ENCODE assay signal across 8 cellular contexts in genomic region chr19:21020298-21021227, GRCh38. TPM values are rescaled to one million over a fixed set of nuclear protein-coding genes. Genes with fewer than 3 reads are reported as not detected.
DNase-seq lines count a peak whose midpoint lies in the region; ATAC-seq, FAIRE-seq and TF ChIP-seq lines count a peak whose summit lies in the region.

Gene ZNF430, plus strand, starts transcription at chr19:21020657. Its CDS starts 144 bp downstream, at chr19:21020801.

- no peak for TF ChIP-seq CTCF in nephron progenitor cell (IDR thresholded peaks at IDR 0.05)

- DNase-seq in EL (peak; percentile 96), H54 (ENCODE audit: insufficient read length, low spot score) (peak; percentile 57), M059J (ENCODE audit: low read depth) (peak; percentile 97), SHP77 (lab: John Stamatoyannopoulos, UW) (peak; percentile 98 to 99), fibroblast of the conjunctiva (ENCODE audit: low read depth) (peak; percentile 84), nephron progenitor cell (peak; percentile 90)
- peak; percentile 89 for DNase-seq in activated effector memory CD4-positive, alpha-beta T cell treated with Interleukin-2 at 50 U/mL for 16 hours
- peak; percentile 91 to 97 for DNase-seq in stimulated activated naive CD8-positive, alpha-beta T cell treated with anti-CD3 and anti-CD28 coated beads, Interleukin-15, amount 100 ng/mL, for 72 hours

- H3K27ac Mint-ChIP-seq in nephron progenitor cell: peak within 1 kb of the TSS; percentile 100
- peak within 1 kb of the TSS; percentile 100 for H3K27ac Mint-ChIP-seq in stimulated activated naive CD8-positive, alpha-beta T cell treated with anti-CD3 and anti-CD28 coated beads, Interleukin-15, amount 100 ng/mL, for 72 hours

- TF ChIP-seq POLR2A in H54 (IDR thresholded peaks at IDR 0.05; ENCODE audit: low read depth, low read length): peak; percentile 72

- H3K27me3 Mint-ChIP-seq in nephron progenitor cell (ENCODE audit: low read depth, poor library complexity): peaks cover 4% of the 10 kb centered on the region
- no peaks in the 10 kb centered on the region for H3K27me3 Mint-ChIP-seq in stimulated activated naive CD8-positive, alpha-beta T cell treated with anti-CD3 and anti-CD28 coated beads, Interleukin-15, amount 100 ng/mL, for 72 hours

- ATAC-seq in stimulated activated naive CD8-positive, alpha-beta T cell treated with anti-CD3 and anti-CD28 coated beads, Interleukin-15, amount 100 ng/mL, for 72 hours: peak; percentile 96

- H3K9me3 Mint-ChIP-seq in nephron progenitor cell: peaks cover under 1% of the 10 kb centered on the region
- no peaks in the 10 kb centered on the region for H3K9me3 Mint-ChIP-seq in stimulated activated naive CD8-positive, alpha-beta T cell treated with anti-CD3 and anti-CD28 coated beads, Interleukin-15, amount 100 ng/mL, for 72 hours

- peaks cover 40% of the 10 kb centered on the region for H3K4me1 Mint-ChIP-seq in nephron progenitor cell
- H3K4me1 Mint-ChIP-seq in stimulated activated naive CD8-positive, alpha-beta T cell treated with anti-CD3 and anti-CD28 coated beads, Interleukin-15, amount 100 ng/mL, for 72 hours: peaks cover 42% of the 10 kb centered on the region

- FAIRE-seq in H54 (lab: Jason Lieb, UNC): peak; percentile 95

- peak within 1 kb of the TSS; percentile 99 for H3K4me3 Mint-ChIP-seq in nephron progenitor cell
- peak within 1 kb of the TSS; percentile 100 for H3K4me3 Mint-ChIP-seq in stimulated activated naive CD8-positive, alpha-beta T cell treated with anti-CD3 and anti-CD28 coated beads, Interleukin-15, amount 100 ng/mL, for 72 hours

- peaks cover 36% of the 10 kb centered on the region for H3K36me3 Mint-ChIP-seq in nephron progenitor cell (ENCODE audit: low read depth)

RNA-seq across cellular contexts. Expression of gene ZNF430, which starts in this region (rescaled TPM):
- total RNA-seq in M059J (2014; rRNA removed; shearing (Covaris generic)): 15.3 and 21.6 TPM in 2 replicates

Comparison
In these comparisons a context has a peak if more than half of its experiments do, and no peak if none do; other contexts are left out.
1. Peak in every context shown above with its lines: DNase-seq and ATAC-seq.